ENCODE assay signal across 8 cellular contexts in genomic region chr12:49264873-49265792, GRCh38. TPM values are rescaled to one million over a fixed set of nuclear protein-coding genes. Genes with fewer than 3 reads are reported as not detected.
DNase-seq lines count a peak whose midpoint lies in the region; ATAC-seq and TF ChIP-seq lines count a peak whose summit lies in the region.

Gene TUBA1C, plus strand, starts transcription at chr12:49265082. Its CDS starts 100 bp downstream, at chr12:49265182.

- peak; percentile 92 for DNase-seq in CD14-positive monocyte (ENCODE audit: low spot score)
- peak; percentile 97 for DNase-seq in NCI-H774 (lab: John Stamatoyannopoulos, UW)
- DNase-seq in activated CD8-positive, alpha-beta T cell treated with anti-CD3 and anti-CD28 coated beads, Interleukin-2, amount 10 ng/mL, durations not matched to agents 7 days and 5 days: peak; percentile 94
- DNase-seq in effector CD4-positive, alpha-beta T cell: peak; percentile 72
- peak; percentile 95 for DNase-seq in lung (ENCODE audit: low spot score)
- peak; percentile 77 to 85 (median 83) for DNase-seq in stimulated activated CD4-positive, alpha-beta T cell treated with anti-CD3 and anti-CD28 coated beads, TNF-alpha, amount 100 ng/mL, for 4 hours (ENCODE audit: low read depth in 3 of 3)

- WGBS in lung, 2 donors: 1% methylated on average over 59 to 61 of the region's 61 CpGs

- H3K27me3 ChIP-seq in lung (ENCODE audit: control insufficient read depth, insufficient read depth): no peaks in the 10 kb centered on the region

- peaks cover 11 to 16% of the 10 kb centered on the region in 2 donors for H3K36me3 Mint-ChIP-seq in CD14-positive monocyte
- peaks cover 45% of the 10 kb centered on the region for H3K36me3 Mint-ChIP-seq in activated CD8-positive, alpha-beta T cell treated with anti-CD3 and anti-CD28 coated beads, Interleukin-2, amount 10 ng/mL, durations not matched to agents 7 days and 5 days (ENCODE audit: low read depth)

- intact Hi-C loops in CD14-positive monocyte (cut with micrococcal nuclease): no loop called here

- H3K27ac ChIP-seq in lung (ENCODE audit: low read depth in 1 of 2, low read length in 1 of 2): peak within 1 kb of the TSS; percentile 88 to 99

- POLR2A ChIA-PET in activated CD8-positive, alpha-beta T cell treated with anti-CD3 and anti-CD28 coated beads, Interleukin-2, amount 10 ng/mL, durations not matched to agents 7 days and 5 days (lab: Charles Lee): interaction anchor here (0.5 to 4.4 kb wide), 22 partner anchors 10 to 698 kb away, joined by 3 to 49 read pairs (median 3); partner anchors contain the start of genes PRPH, SPATS2, TMBIM6 and TROAP

- TF ChIP-seq CTCF in CD14-positive monocyte (IDR thresholded peaks at IDR 0.05) (no peak), lung (IDR thresholded peaks at IDR 0.05; ENCODE audit: control extremely low read depth, extremely low read depth) (no peak)

- no peaks in the 10 kb centered on the region for H3K9me3 ChIP-seq in lung (ENCODE audit: control insufficient read depth in 2 of 2, insufficient read depth in 1 of 2, low read length in 1 of 2)

- H3K27ac Mint-ChIP-seq in CD14-positive monocyte: peak within 1 kb of the TSS; percentile 87 to 96 (median 94)
- peak within 1 kb of the TSS; percentile 99 for H3K27ac Mint-ChIP-seq in activated CD8-positive, alpha-beta T cell treated with anti-CD3 and anti-CD28 coated beads, Interleukin-2, amount 10 ng/mL, durations not matched to agents 7 days and 5 days

- H3K4me3 ChIP-seq in lung: peak within 1 kb of the TSS; percentile 88

- peaks cover 6% of the 10 kb centered on the region in 2 donors for H3K4me1 ChIP-seq in lung (ENCODE audit: control insufficient read depth in 2 of 2, insufficient read depth in 2 of 2, low read length in 2 of 2)

- H3K4me3 Mint-ChIP-seq in CD14-positive monocyte: peak within 1 kb of the TSS; percentile 87
- peak within 1 kb of the TSS; percentile 99 for H3K4me3 Mint-ChIP-seq in activated CD8-positive, alpha-beta T cell treated with anti-CD3 and anti-CD28 coated beads, Interleukin-2, amount 10 ng/mL, durations not matched to agents 7 days and 5 days

- CTCF ChIA-PET in activated CD8-positive, alpha-beta T cell treated with anti-CD3 and anti-CD28 coated beads, Interleukin-2, amount 10 ng/mL, durations not matched to agents 7 days and 5 days (lab: Charles Lee): interaction anchor here (1.1 to 4.3 kb wide), 7 partner anchors 24 to 177 kb away, joined by 3 to 18 read pairs (median 6); partner anchors contain the start of genes C1QL4 and DNAJC22

- H3K4me1 Mint-ChIP-seq in CD14-positive monocyte: peaks cover 49% of the 10 kb centered on the region
- H3K4me1 Mint-ChIP-seq in activated CD8-positive, alpha-beta T cell treated with anti-CD3 and anti-CD28 coated beads, Interleukin-2, amount 10 ng/mL, durations not matched to agents 7 days and 5 days (ENCODE audit: low read depth): peaks cover 49% of the 10 kb centered on the region

- peaks cover 2 to 6% of the 10 kb centered on the region in 2 donors for H3K36me3 ChIP-seq in lung (ENCODE audit: control insufficient read depth in 2 of 2, insufficient read depth in 2 of 2, low read length in 2 of 2)

- no peaks in the 10 kb centered on the region for H3K27me3 Mint-ChIP-seq in CD14-positive monocyte (ENCODE audit: low read depth in 3 of 3)
- H3K27me3 Mint-ChIP-seq in activated CD8-positive, alpha-beta T cell treated with anti-CD3 and anti-CD28 coated beads, Interleukin-2, amount 10 ng/mL, durations not matched to agents 7 days and 5 days (ENCODE audit: low read depth): no peaks in the 10 kb centered on the region

- H3K9me3 Mint-ChIP-seq in CD14-positive monocyte: no peaks in the 10 kb centered on the region
- no peaks in the 10 kb centered on the region for H3K9me3 Mint-ChIP-seq in activated CD8-positive, alpha-beta T cell treated with anti-CD3 and anti-CD28 coated beads, Interleukin-2, amount 10 ng/mL, durations not matched to agents 7 days and 5 days (ENCODE audit: insufficient read depth)

- ATAC-seq in GM19397 (IDR thresholded peaks at IDR 0.05; ENCODE audit: unreplicated experiment) (peak; percentile 86), HG03565 (IDR thresholded peaks at IDR 0.05; ENCODE audit: unreplicated experiment) (peak; percentile 81), lung (ENCODE audit: insufficient read depth, low FRiP score) (peak; percentile 92)
- ATAC-seq in activated CD8-positive, alpha-beta T cell treated with anti-CD3 and anti-CD28 coated beads, Interleukin-2, amount 10 ng/mL, durations not matched to agents 7 days and 5 days: peak; percentile 88

RNA-seq across cellular contexts. Expression of gene TUBA1C, which starts in this region (rescaled TPM):
- polyA plus RNA-seq in CD14-positive monocyte (10 to 100 TPM; 53.7 to 61.0 TPM), lung (100 to 1,000 TPM; 179 to 593 TPM)
- 100 to 1,000 TPM; 308 to 324 TPM for total RNA-seq in activated CD8-positive, alpha-beta T cell treated with anti-CD3 and anti-CD28 coated beads, Interleukin-2, amount 10 ng/mL, durations not matched to agents 7 days and 5 days
- 100 to 1,000 TPM in 1 of 2 donors, 10 to 100 TPM in 1; 54.3 to 224 TPM for total RNA-seq in lung

Comparison
In these comparisons a context has a peak if more than half of its experiments do, and no peak if none do; other contexts are left out.
1. Peak in every context shown above with its lines: DNase-seq, ATAC-seq, H3K4me3 ChIP-seq and H3K27ac ChIP-seq.